ENCODE assay signal across 1 cellular context in genomic region chr11:122044086-122044485, GRCh38.
TF ChIP-seq lines count a peak whose summit lies in the region.

No MANE protein-coding gene starts in this region.

TF ChIP-seq in IMR-90, 13 proteins besides CTCF, POLR2A, EP300 and RAD21:
- TF ChIP-seq MAFK (IDR thresholded peaks at IDR 0.05; ENCODE audit: low read depth, low read length) (no peak), FOS (IDR thresholded peaks at IDR 0.05; ENCODE audit: low read depth, low read length) (no peak), BHLHE40 (IDR thresholded peaks at IDR 0.05; ENCODE audit: low read depth, low read length) (no peak), CEBPB (IDR thresholded peaks at IDR 0.05; ENCODE audit: low read depth, low read length) (no peak), RFX5 (IDR thresholded peaks at IDR 0.05; ENCODE audit: low read depth, low read length) (no peak), USF2 (IDR thresholded peaks at IDR 0.05; ENCODE audit: low read depth, low read length) (no peak), SMC3 (IDR thresholded peaks at IDR 0.05; ENCODE audit: low read depth, low read length) (no peak), MXI1 (IDR thresholded peaks at IDR 0.05; ENCODE audit: borderline replicate concordance, low read depth, low read length) (no peak), RCOR1 (IDR thresholded peaks at IDR 0.05; ENCODE audit: insufficient replicate concordance, low read length) (no peak), MAZ (IDR thresholded peaks at IDR 0.05; ENCODE audit: borderline replicate concordance, low read depth, low read length) (no peak), CHD1 (IDR thresholded peaks at IDR 0.05; ENCODE audit: low read depth, low read length) (no peak), NFE2L2 (IDR thresholded peaks at IDR 0.05; ENCODE audit: low read depth, low read length) (no peak)
- TF ChIP-seq, protein P1, sequence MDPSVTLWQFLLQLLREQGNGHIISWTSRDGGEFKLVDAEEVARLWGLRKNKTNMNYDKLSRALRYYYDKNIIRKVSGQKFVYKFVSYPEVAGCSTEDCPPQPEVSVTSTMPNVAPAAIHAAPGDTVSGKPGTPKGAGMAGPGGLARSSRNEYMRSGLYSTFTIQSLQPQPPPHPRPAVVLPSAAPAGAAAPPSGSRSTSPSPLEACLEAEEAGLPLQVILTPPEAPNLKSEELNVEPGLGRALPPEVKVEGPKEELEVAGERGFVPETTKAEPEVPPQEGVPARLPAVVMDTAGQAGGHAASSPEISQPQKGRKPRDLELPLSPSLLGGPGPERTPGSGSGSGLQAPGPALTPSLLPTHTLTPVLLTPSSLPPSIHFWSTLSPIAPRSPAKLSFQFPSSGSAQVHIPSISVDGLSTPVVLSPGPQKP (IDR thresholded peaks at IDR 0.05; ENCODE audit: borderline replicate concordance, low read depth, low read length): no peak
